ENCODE assay signal across 13 cellular contexts in genomic region chr11:85844439-85845051, GRCh38. TPM values are rescaled to one million over a fixed set of nuclear protein-coding genes. Genes with fewer than 3 reads are reported as not detected.
DNase-seq lines count a peak whose midpoint lies in the region; ATAC-seq and TF ChIP-seq lines count a peak whose summit lies in the region.
"Had no signal": no experiment of that assay in that cellular context is flagged by ENCODE, and none has a peak within 500 bp of the region (broad histone marks: within the 10 kb centered on the region; RNA-seq: fewer than 3 reads in every experiment).

No MANE protein-coding gene starts in this region.

- intact Hi-C loops in posterior vena cava (cut with DNase I), result no loop called here

- CTCF ChIA-PET in RWPE1 (lab: Yijun Ruan, JAX), result interaction anchor here (0.6 kb wide), 1 partner anchor 562 kb away, joined by 4 read pairs; no protein-coding TSS in a partner anchor

- TF ChIP-seq CTCF in RWPE1 (conservative IDR thresholded peaks at IDR 0.05; ENCODE audit: low read depth), result no peak

- no peak overlapping the region for H3K27ac ChIP-seq in RWPE1
- H3K27ac ChIP-seq: dorsolateral prefrontal cortex, SJSA1, spleen, suprapubic skin had no signal

- POLR2A ChIA-PET in RWPE1 (lab: Yijun Ruan, JAX; ENCODE audit: low non-redundant PET), result no interaction called here

- no peak for ATAC-seq in GM19023 (IDR thresholded peaks at IDR 0.05; ENCODE audit: unreplicated experiment)
- ATAC-seq in HG02588 (IDR thresholded peaks at IDR 0.05; ENCODE audit: unreplicated experiment), result no peak

- peak; percentile 29 for DNase-seq in AG08395 (ENCODE audit: low spot score)
- DNase-seq in HCEC 1CT, result peak; percentile 44
- DNase-seq in RWPE1 (ENCODE audit: low spot score), result peak; percentile 87
- DNase-seq in iPS-NIHi11 (ENCODE audit: low spot score), result peak; percentile 25
- DNase-seq in activated gamma-delta T cell treated with Interleukin-2 at 50 U/mL for 16 hours, result no peak
- DNase-seq in posterior vena cava (ENCODE audit: low spot score), result no peak
- DNase-seq: dorsolateral prefrontal cortex, spleen had no signal

RNA-seq across cellular contexts. Expression of gene CCDC83, which starts 10.6 kb away (rescaled TPM):
- not detected for total RNA-seq in posterior vena cava
- total RNA-seq: liver, SJSA1, spleen, suprapubic skin had no signal

RNA-seq across cellular contexts. Expression of gene SYTL2, which starts 33.6 kb away (rescaled TPM):
- 100 to 1,000 TPM; 144 to 183 TPM for total RNA-seq in posterior vena cava

Comparison
In these comparisons a context has a peak if more than half of its experiments do, and no peak if none do; other contexts are left out.
1. DNase-seq: peak in AG08395 (single experiment), HCEC 1CT (single experiment), RWPE1 (single experiment) and iPS-NIHi11 (single experiment); none in activated gamma-delta T cell treated with Interleukin-2 at 50 U/mL for 16 hours (single experiment) and posterior vena cava (single experiment).